ENCODE assay signal across 16 cellular contexts in the genomic region with DNA sequence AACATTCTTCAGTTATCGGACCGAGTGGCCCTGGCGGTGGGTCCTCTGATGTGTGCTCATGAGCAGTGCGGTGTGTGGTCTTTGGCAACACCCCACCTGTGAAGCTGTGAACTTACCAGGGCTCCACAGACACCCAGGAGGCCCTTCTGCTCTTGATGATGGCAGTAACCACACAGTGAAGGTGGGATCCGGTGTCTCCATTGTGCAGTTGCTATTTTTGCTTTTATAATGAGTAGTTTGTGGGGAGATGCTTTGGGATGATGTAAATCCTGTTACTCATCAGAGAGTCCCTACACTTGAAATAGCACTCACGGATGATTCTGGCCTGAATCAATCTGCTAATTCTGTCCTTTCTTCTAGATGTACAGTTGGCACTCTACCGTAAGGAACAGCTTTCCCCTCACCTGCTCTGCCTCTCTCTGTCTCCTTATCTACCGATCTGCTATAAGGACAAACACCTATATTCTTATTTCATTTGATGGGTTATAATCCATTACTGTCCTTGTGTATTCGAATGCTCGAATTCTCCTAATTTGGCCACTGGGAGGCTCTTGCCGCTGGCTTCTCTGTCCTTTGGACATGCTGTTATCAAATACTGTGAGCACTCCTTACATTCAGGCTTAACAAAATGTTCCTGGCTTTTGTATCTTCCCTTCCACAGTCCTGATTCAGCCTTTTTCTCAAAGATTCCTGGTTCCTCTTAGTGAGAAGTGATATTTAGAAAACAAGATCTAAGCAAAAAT. TPM values are rescaled to one million over a fixed set of nuclear protein-coding genes. Genes with fewer than 3 reads are reported as not detected.
DNase-seq lines count a peak whose midpoint lies in the region; ATAC-seq, FAIRE-seq and TF ChIP-seq lines count a peak whose summit lies in the region.
"Had no signal": no experiment of that assay in that cellular context is flagged by ENCODE, and none has a peak within 500 bp of the region (broad histone marks: within the 10 kb centered on the region; RNA-seq: fewer than 3 reads in every experiment).

No MANE protein-coding gene starts in this region.

- no peak overlapping the region for H2AFZ ChIP-seq in HCT116 (ENCODE audit: low read depth, low read length, poor library complexity, severe bottlenecking)
- H2AFZ ChIP-seq in astrocyte (ENCODE audit: low read depth, low read length) = peak overlapping the region; percentile 3

- H3K36me3 ChIP-seq in HCT116 (ENCODE audit: control insufficient read depth in 1 of 2, insufficient read depth in 2 of 2, low read length in 2 of 2) = no peaks in the 10 kb centered on the region
- no peaks in the 10 kb centered on the region for H3K36me3 ChIP-seq in astrocyte (ENCODE audit: insufficient read depth, low read length)

- H3K36me3 Mint-ChIP-seq in astrocyte (ENCODE audit: low read depth, unreplicated experiment) (peaks cover 21% of the 10 kb centered on the region), nephron progenitor cell (ENCODE audit: low read depth) (peaks cover 22% of the 10 kb centered on the region)
- peaks cover 52% of the 10 kb centered on the region for H3K36me3 Mint-ChIP-seq in activated naive CD4-positive, alpha-beta T cell treated with anti-CD3 and anti-CD28 coated beads for 36 hours (ENCODE audit: low read depth)

- peaks cover 15 to 18% of the 10 kb centered on the region in 2 experiments for H3K4me1 ChIP-seq in HCT116 (ENCODE audit: control insufficient read depth in 1 of 2, insufficient read depth in 2 of 2, low read length in 2 of 2)
- H3K4me1 ChIP-seq in astrocyte (ENCODE audit: insufficient read depth, low read length) = peaks cover 32% of the 10 kb centered on the region
- H3K4me1 ChIP-seq: esophagus muscularis mucosa, Peyer's patch had no signal

- CTCF ChIA-PET in AG04450 (lab: Charles Lee) = no interaction called here
- CTCF ChIA-PET in HCT116 (lab: Charles Lee) = no interaction called here
- CTCF ChIA-PET in activated naive CD4-positive, alpha-beta T cell treated with anti-CD3 and anti-CD28 coated beads for 36 hours (lab: Charles Lee) = no interaction called here

- TF ChIP-seq POLR2A in HCT116 (IDR thresholded peaks at IDR 0.05; ENCODE audit: borderline replicate concordance, extremely low read depth, insufficient read depth, insufficient read length) = no peak

- peak; percentile 52; the same call in 1 of the 2 replicates for ATAC-seq in HCT116
- peak; percentile 73 for ATAC-seq in left lobe of liver
- ATAC-seq: GM12878, left colon had no signal

- H3K9ac ChIP-seq in HCT116 (ENCODE audit: low read length) = no peak overlapping the region
- H3K9ac ChIP-seq in astrocyte (ENCODE audit: low read length) = peak overlapping the region; percentile 83

- peak overlapping the region; percentile 86 for H3K27ac Mint-ChIP-seq in astrocyte (ENCODE audit: unreplicated experiment)
- no peak overlapping the region for H3K27ac Mint-ChIP-seq in nephron progenitor cell
- no peak overlapping the region for H3K27ac Mint-ChIP-seq in activated naive CD4-positive, alpha-beta T cell treated with anti-CD3 and anti-CD28 coated beads for 36 hours
- H3K27ac Mint-ChIP-seq: stimulated activated naive CD8-positive, alpha-beta T cell treated with anti-CD3 and anti-CD28 coated beads, Interleukin-15, Interleukin-2, amounts not matched to agents 100 ng/mL and 50 ng/mL, for 24 hours had no signal

- H3K27me3 ChIP-seq in AG04450 (ENCODE audit: control insufficient read depth, insufficient read depth, low read length) (no peaks in the 10 kb centered on the region), HCT116 (ENCODE audit: insufficient read depth, low read length) (no peaks in the 10 kb centered on the region), astrocyte (ENCODE audit: insufficient read depth, low read length) (no peaks in the 10 kb centered on the region)
- H3K27me3 ChIP-seq: esophagus muscularis mucosa, Peyer's patch had no signal

- DNase-seq in AG04450 (ENCODE audit: low read depth, low spot score) = no peak
- no peak for DNase-seq in HCT116 (ENCODE audit: low read depth, low spot score)
- DNase-seq in astrocyte (ENCODE audit: low read depth) = peak; percentile 90
- no peak for DNase-seq in left lobe of liver (ENCODE audit: low spot score)
- no peak for DNase-seq in nephron progenitor cell
- DNase-seq in NCI-H345 (lab: John Stamatoyannopoulos, UW) = no peak
- no peak for DNase-seq in activated naive CD4-positive, alpha-beta T cell treated with anti-CD3 and anti-CD28 coated beads for 36 hours
- no peak for DNase-seq in NCI-H187 treated with DMSO at 0.1 percent for 48 hours (lab: John Stamatoyannopoulos, UW)
- DNase-seq: activated T-cell treated with anti-CD3 and anti-CD28 coated beads, Interleukin-2, amount 50 U/mL, for 1 hour; left colon; NCI-H2081 treated with DMSO at 0.1 percent for 48 hours; nucleus accumbens; Peyer's patch had no signal

- H3K9me2 ChIP-seq in HCT116 (ENCODE audit: insufficient read depth) = no peaks in the 10 kb centered on the region

- H3K4me1 Mint-ChIP-seq in astrocyte (ENCODE audit: low read depth, unreplicated experiment) (peaks cover 22% of the 10 kb centered on the region), nephron progenitor cell (no peaks in the 10 kb centered on the region)
- H3K4me1 Mint-ChIP-seq in activated naive CD4-positive, alpha-beta T cell treated with anti-CD3 and anti-CD28 coated beads for 36 hours (ENCODE audit: low read depth) = no peaks in the 10 kb centered on the region

- no TSS peak for BruUV-seq in HCT116 (replicated peaks; lab: Mats Ljungman, UMichigan)

- H3K4me3 ChIP-seq in AG04450 (ENCODE audit: low read depth, low read length) = no peak overlapping the region
- no peak overlapping the region for H3K4me3 ChIP-seq in HCT116 (replicated peaks in 1 of 2; ENCODE audit: low read depth in 1 of 2, low read length in 2 of 2)
- no peak overlapping the region for H3K4me3 ChIP-seq in astrocyte (ENCODE audit: insufficient read depth, low read depth, low read length)
- H3K4me3 ChIP-seq: esophagus muscularis mucosa, GM12878, Peyer's patch had no signal

- intact Hi-C loops in HCT116 (cut with micrococcal nuclease) = loop anchor here (5.0 kb wide), 1 partner anchor 87 kb away; no protein-coding TSS in a partner anchor
- intact Hi-C loops in activated naive CD4-positive, alpha-beta T cell treated with anti-CD3 and anti-CD28 coated beads for 36 hours (cut with micrococcal nuclease) = no loop called here

- peak; percentile 43 for TF ChIP-seq CTCF in AG04450 (IDR thresholded peaks at IDR 0.05; ENCODE audit: low read depth, low read length)
- TF ChIP-seq CTCF in HCT116 (IDR thresholded peaks at IDR 0.05 in 2 of 3, conservative IDR thresholded peaks at IDR 0.05 in 1 of 3; ENCODE audit: borderline replicate concordance in 1 of 3, insufficient read depth in 1 of 3, low read depth in 2 of 3, low read length in 2 of 3) = peak in 2 of 3 experiments; percentile 27 to 43; a peak in 3 of 6 replicates
- TF ChIP-seq CTCF in astrocyte (IDR thresholded peaks at IDR 0.05; ENCODE audit: insufficient read depth, low read depth, low read length) = peak; percentile 40
- TF ChIP-seq CTCF in nephron progenitor cell (IDR thresholded peaks at IDR 0.05) = no peak

- H3K9me3 ChIP-seq in AG04450 (ENCODE audit: control insufficient read depth, insufficient read depth, low read length) (peaks cover 2% of the 10 kb centered on the region), HCT116 (ENCODE audit: control insufficient read depth in 1 of 2, insufficient read depth in 1 of 2, low read depth in 1 of 2, low read length in 2 of 2) (no peaks in the 10 kb centered on the region), astrocyte (ENCODE audit: insufficient read depth, low read depth, low read length) (no peaks in the 10 kb centered on the region)
- H3K9me3 ChIP-seq: esophagus muscularis mucosa, Peyer's patch had no signal

- TF ChIP-seq RAD21 in HCT116 (IDR thresholded peaks at IDR 0.05; ENCODE audit: low read depth) = peak; percentile 23; the same call in 1 of the 2 replicates

- peak; percentile 78 for FAIRE-seq in astrocyte (lab: Jason Lieb, UNC)
- FAIRE-seq: GM12878 had no signal

- H3K4me2 ChIP-seq in HCT116 (ENCODE audit: low read length) (no peak overlapping the region), astrocyte (ENCODE audit: low read length) (peak overlapping the region; percentile 78)

- H3K9me3 Mint-ChIP-seq in astrocyte (ENCODE audit: unreplicated experiment) = peaks cover 2% of the 10 kb centered on the region
- peaks cover 17% of the 10 kb centered on the region for H3K9me3 Mint-ChIP-seq in nephron progenitor cell
- peaks cover 12% of the 10 kb centered on the region for H3K9me3 Mint-ChIP-seq in activated naive CD4-positive, alpha-beta T cell treated with anti-CD3 and anti-CD28 coated beads for 36 hours

- H4K20me1 ChIP-seq in HCT116 (ENCODE audit: insufficient read depth) (no peaks in the 10 kb centered on the region), astrocyte (ENCODE audit: insufficient read depth, low read length) (no peaks in the 10 kb centered on the region)

- POLR2A ChIA-PET in AG04450 (lab: Yijun Ruan, JAX) = no interaction called here
- POLR2A ChIA-PET in HCT116 (lab: Charles Lee) = no interaction called here

- H3K27me3 Mint-ChIP-seq in astrocyte (ENCODE audit: low read depth, unreplicated experiment) (no peaks in the 10 kb centered on the region), nephron progenitor cell (ENCODE audit: low read depth, poor library complexity) (peaks cover 3% of the 10 kb centered on the region)
- H3K27me3 Mint-ChIP-seq in activated naive CD4-positive, alpha-beta T cell treated with anti-CD3 and anti-CD28 coated beads for 36 hours (ENCODE audit: low read depth) = no peaks in the 10 kb centered on the region
- H3K27me3 Mint-ChIP-seq: stimulated activated naive CD8-positive, alpha-beta T cell treated with anti-CD3 and anti-CD28 coated beads, Interleukin-15, Interleukin-2, amounts not matched to agents 100 ng/mL and 50 ng/mL, for 24 hours had no signal

- H3K27ac ChIP-seq in AG04450 (ENCODE audit: low read depth, low read length) (peak overlapping the region; percentile 68), HCT116 (ENCODE audit: low read depth, low read length) (no peak overlapping the region), astrocyte (ENCODE audit: low read depth, low read length) (peak overlapping the region; percentile 97)
- H3K27ac ChIP-seq: esophagus muscularis mucosa, Peyer's patch had no signal

- H3K4me3 Mint-ChIP-seq in astrocyte (ENCODE audit: unreplicated experiment) = no peak overlapping the region
- no peak overlapping the region for H3K4me3 Mint-ChIP-seq in nephron progenitor cell
- H3K4me3 Mint-ChIP-seq in activated naive CD4-positive, alpha-beta T cell treated with anti-CD3 and anti-CD28 coated beads for 36 hours = no peak overlapping the region
- H3K4me3 Mint-ChIP-seq: stimulated activated naive CD8-positive, alpha-beta T cell treated with anti-CD3 and anti-CD28 coated beads, Interleukin-15, Interleukin-2, amounts not matched to agents 100 ng/mL and 50 ng/mL, for 24 hours had no signal

- no peaks in the 10 kb centered on the region for H3K79me2 ChIP-seq in HCT116 (ENCODE audit: insufficient read depth, low read length)
- peaks cover 5% of the 10 kb centered on the region for H3K79me2 ChIP-seq in astrocyte (ENCODE audit: insufficient read depth, low read length)

- RAD21 ChIA-PET in HCT116 (lab: Charles Lee; ENCODE audit: low non-redundant PET in 1 of 2, low total read pairs in 2 of 2, uncharacterized antibody in 2 of 2, unreplicated experiment in 2 of 2) = no interaction called here

RNA-seq across cellular contexts. Expression of gene ATPSCKMT, which starts 20.2 kb away (rescaled TPM):
- 31.3 and 31.9 TPM in 2 replicates for polyA plus RNA-seq in AG04450 (2011; rRNA removed)
- 21.1 and 30.0 TPM in 2 replicates for polyA minus RNA-seq in AG04450 (2011; rRNA and poly(A)+ RNA removed)
- total RNA-seq in HCT116 (2021; ENCODE audit: unreplicated experiment) (19.0 TPM), astrocyte (13.8 and 15.3 TPM in 2 replicates), left lobe of liver (13.7 TPM)
- 7.8 and 11.2 TPM in 2 replicates for polyA plus RNA-seq in HCT116 (2012)
- total RNA-seq in activated naive CD4-positive, alpha-beta T cell treated with anti-CD3 and anti-CD28 coated beads for 36 hours = 10 to 100 TPM; 17.0 to 21.5 TPM

RNA-seq across cellular contexts. Expression of gene CCT5, which starts 20.6 kb away (rescaled TPM):
- polyA plus RNA-seq in AG04450 (2011; rRNA removed) = 344 and 390 TPM in 2 replicates
- 489 and 507 TPM in 2 replicates for polyA minus RNA-seq in AG04450 (2011; rRNA and poly(A)+ RNA removed)
- total RNA-seq in HCT116 (2021; ENCODE audit: unreplicated experiment) (489 TPM), astrocyte (240 and 276 TPM in 2 replicates), left lobe of liver (47.9 TPM)
- 494 and 628 TPM in 2 replicates for polyA plus RNA-seq in HCT116 (2012)
- total RNA-seq in activated naive CD4-positive, alpha-beta T cell treated with anti-CD3 and anti-CD28 coated beads for 36 hours = 100 to 1,000 TPM; 414 to 419 TPM
